In the genomic region with DNA sequence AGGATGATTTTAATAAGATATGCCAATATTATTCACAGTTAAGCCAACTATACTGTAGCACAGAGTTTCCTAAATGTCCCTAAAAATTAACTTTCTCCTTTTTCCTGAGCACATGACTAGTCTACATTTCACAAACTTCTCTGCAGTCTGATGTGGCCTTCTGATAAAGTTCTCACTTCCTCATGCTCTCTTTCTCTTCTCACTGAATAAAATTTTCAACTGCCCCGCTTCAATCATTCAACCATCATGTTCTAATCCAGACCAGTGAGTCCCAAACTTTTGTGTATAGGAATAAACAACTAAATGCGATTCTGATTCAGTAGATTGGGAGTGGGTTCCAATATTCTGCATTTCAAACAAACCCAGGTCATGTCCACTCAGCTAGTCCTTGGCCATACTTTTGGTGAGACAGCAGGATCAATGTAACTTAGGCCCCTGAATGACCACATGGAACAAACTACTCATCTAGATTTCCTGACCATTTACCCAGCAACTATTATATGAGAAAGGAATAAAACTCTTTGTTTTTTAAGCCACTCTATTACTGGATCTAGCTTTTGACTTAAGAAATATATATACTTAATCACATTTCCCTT, we compare ENCODE assay signal across 1 cellular context.
TF ChIP-seq lines count a peak whose summit lies in the region.

No MANE protein-coding gene starts in this region.

TF ChIP-seq in GM12878, 131 proteins besides CTCF, POLR2A, EP300 and RAD21:
- TF ChIP-seq SPI1 (IDR thresholded peaks at IDR 0.05; ENCODE audit: borderline replicate concordance, insufficient read depth, low read depth, low read length) (peak; percentile 79), ZBTB33 (IDR thresholded peaks at IDR 0.05) (no peak), SUPT20H (IDR thresholded peaks at IDR 0.05; ENCODE audit: borderline replicate concordance, control insufficient read depth, low read depth, low read length) (no peak), NFIC (IDR thresholded peaks at IDR 0.05; ENCODE audit: low read depth, low read length) (peak; percentile 8; the same call in 1 of the 2 replicates)
